ENCODE assay signal across 8 cellular contexts in genomic region chr5:178234753-178235599, GRCh38. TPM values are rescaled to one million over a fixed set of nuclear protein-coding genes. Genes with fewer than 3 reads are reported as not detected.
DNase-seq lines count a peak whose midpoint lies in the region; ATAC-seq and TF ChIP-seq lines count a peak whose summit lies in the region.

No MANE protein-coding gene starts in this region.

- DNase-seq in 8988T (peak; percentile 96), NCI-H460 (ENCODE audit: extremely low read depth, low read depth) (peak; percentile 70), dedifferentiated amniotic fluid mesenchymal stem cell (ENCODE audit: extremely low spot score) (peak; percentile 55), medulla oblongata (ENCODE audit: extremely low spot score) (peak; percentile 78)
- DNase-seq in activated CD4-positive, alpha-beta T cell treated with anti-CD3 and anti-CD28 coated beads, Interleukin-2, amount 50 U/mL, for 24 hours (ENCODE audit: low read depth in 1 of 2, low spot score in 1 of 2): peak; percentile 56 to 62
- DNase-seq in stimulated activated CD8-positive, alpha-beta memory T cell treated with anti-CD3 and anti-CD28 coated beads, Interleukin-15, amount 100 ng/mL, for 1 hour (ENCODE audit: low read depth): peak; percentile 69

- TF ChIP-seq CTCF in GM12873 (IDR thresholded peaks at IDR 0.05; ENCODE audit: insufficient read depth, low read depth, low read length, missing control alignments): peak; percentile 89

- no peak for ATAC-seq in GM18873 (IDR thresholded peaks at IDR 0.05; ENCODE audit: low FRiP score, unreplicated experiment)

RNA-seq across cellular contexts. Expression of gene PHYKPL, which starts 2.4 kb away (rescaled TPM):
- 41.7 and 53.7 TPM in 2 replicates for total RNA-seq in NCI-H460 (2014; rRNA removed; shearing (Covaris generic))
- polyA plus RNA-seq in NCI-H460 (2014; cell fraction: nucleus; rRNA removed): 70.3 and 92.0 TPM in 2 replicates

RNA-seq across cellular contexts. Expression of gene HNRNPAB, which starts 30.6 kb away (rescaled TPM):
- total RNA-seq in NCI-H460 (2014; rRNA removed; shearing (Covaris generic)): 110 and 135 TPM in 2 replicates
- polyA plus RNA-seq in NCI-H460 (2014; cell fraction: nucleus; rRNA removed): 187 and 206 TPM in 2 replicates

RNA-seq across cellular contexts. Expression of gene GMCL2, which starts 47.8 kb away (rescaled TPM):
- total RNA-seq in NCI-H460 (2014; rRNA removed; shearing (Covaris generic)): not detected in 2 replicates
- not detected in 2 replicates for polyA plus RNA-seq in NCI-H460 (2014; cell fraction: nucleus; rRNA removed)
